ENCODE assay signal across 1 cellular context in the genomic region with DNA sequence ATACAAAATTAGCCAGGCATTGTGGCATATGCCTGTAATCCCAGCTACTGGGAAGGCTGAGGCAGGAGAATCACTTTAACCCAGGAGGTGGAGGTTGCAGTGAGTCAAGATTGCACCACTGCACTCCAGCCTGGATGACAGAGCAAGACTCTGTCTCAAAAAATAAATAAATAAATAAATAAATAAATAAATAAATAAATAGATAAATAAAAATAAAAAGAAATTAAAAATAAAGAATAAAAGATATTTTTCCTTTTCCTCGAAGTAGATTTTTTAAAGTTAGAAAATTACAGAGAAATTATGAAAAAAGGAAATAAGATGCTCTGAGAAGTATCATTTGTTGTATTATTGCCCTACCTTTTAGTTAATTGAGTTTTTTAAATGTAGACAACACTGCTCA.
TF ChIP-seq lines count a peak whose summit lies in the region.

No MANE protein-coding gene starts in this region.

TF ChIP-seq in HEK293, 187 proteins besides CTCF, POLR2A, EP300 and RAD21 (continued from another document):
- TF ChIP-seq, protein P1, sequence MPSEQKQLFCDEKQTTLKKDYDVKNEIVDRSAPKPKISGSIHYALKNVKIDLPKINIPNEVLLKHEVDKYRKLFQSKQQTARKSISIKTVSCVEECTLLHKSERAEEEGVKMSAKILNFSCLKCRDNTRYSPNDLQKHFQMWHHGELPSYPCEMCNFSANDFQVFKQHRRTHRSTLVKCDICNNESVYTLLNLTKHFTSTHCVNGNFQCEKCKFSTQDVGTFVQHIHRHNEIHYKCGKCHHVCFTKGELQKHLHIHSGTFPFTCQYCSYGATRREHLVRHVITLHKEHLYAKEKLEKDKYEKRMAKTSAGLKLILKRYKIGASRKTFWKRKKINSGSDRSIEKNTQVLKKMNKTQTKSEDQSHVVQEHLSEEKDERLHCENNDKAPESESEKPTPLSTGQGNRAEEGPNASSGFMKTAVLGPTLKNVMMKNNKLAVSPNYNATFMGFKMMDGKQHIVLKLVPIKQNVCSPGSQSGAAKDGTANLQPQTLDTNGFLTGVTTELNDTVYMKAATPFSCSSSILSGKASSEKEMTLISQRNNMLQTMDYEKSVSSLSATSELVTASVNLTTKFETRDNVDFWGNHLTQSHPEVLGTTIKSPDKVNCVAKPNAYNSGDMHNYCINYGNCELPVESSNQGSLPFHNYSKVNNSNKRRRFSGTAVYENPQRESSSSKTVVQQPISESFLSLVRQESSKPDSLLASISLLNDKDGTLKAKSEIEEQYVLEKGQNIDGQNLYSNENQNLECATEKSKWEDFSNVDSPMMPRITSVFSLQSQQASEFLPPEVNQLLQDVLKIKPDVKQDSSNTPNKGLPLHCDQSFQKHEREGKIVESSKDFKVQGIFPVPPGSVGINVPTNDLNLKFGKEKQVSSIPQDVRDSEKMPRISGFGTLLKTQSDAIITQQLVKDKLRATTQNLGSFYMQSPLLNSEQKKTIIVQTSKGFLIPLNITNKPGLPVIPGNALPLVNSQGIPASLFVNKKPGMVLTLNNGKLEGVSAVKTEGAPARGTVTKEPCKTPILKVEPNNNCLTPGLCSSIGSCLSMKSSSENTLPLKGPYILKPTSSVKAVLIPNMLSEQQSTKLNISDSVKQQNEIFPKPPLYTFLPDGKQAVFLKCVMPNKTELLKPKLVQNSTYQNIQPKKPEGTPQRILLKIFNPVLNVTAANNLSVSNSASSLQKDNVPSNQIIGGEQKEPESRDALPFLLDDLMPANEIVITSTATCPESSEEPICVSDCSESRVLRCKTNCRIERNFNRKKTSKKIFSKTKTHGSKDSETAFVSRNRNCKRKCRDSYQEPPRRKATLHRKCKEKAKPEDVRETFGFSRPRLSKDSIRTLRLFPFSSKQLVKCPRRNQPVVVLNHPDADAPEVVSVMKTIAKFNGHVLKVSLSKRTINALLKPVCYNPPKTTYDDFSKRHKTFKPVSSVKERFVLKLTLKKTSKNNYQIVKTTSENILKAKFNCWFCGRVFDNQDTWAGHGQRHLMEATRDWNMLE (tag by site-specific recombination; conservative IDR thresholded peaks at IDR 0.05; ENCODE audit: low read depth) = peak; percentile 81
- TF ChIP-seq ZNF394 (tag by site-specific recombination; IDR thresholded peaks at IDR 0.05; ENCODE audit: borderline replicate concordance) (peak; percentile 83), ZNF623 (tag by site-specific recombination; IDR thresholded peaks at IDR 0.05) (peak; percentile 64), ZXDB (tag by site-specific recombination; IDR thresholded peaks at IDR 0.05) (peak; percentile 34; the same call in 1 of the 2 replicates), ZNF433 (tag by site-specific recombination; IDR thresholded peaks at IDR 0.05; ENCODE audit: low read depth) (peak; percentile 68), ZNF510 (tag by site-specific recombination; IDR thresholded peaks at IDR 0.05; ENCODE audit: insufficient replicate concordance) (peak; percentile 19), ZBTB8A (tag by site-specific recombination; IDR thresholded peaks at IDR 0.05) (peak; percentile 75; the same call in 1 of the 2 replicates), ZNF629 (tag by site-specific recombination; IDR thresholded peaks at IDR 0.05) (peak; percentile 44; the same call in 1 of the 2 replicates), ZNF202 (tag by site-specific recombination; IDR thresholded peaks at IDR 0.05; ENCODE audit: borderline replicate concordance) (peak; percentile 71; the same call in 1 of the 2 replicates), ZNF266 (tag by site-specific recombination; IDR thresholded peaks at IDR 0.05; ENCODE audit: low read depth) (peak; percentile 44; the same call in 1 of the 2 replicates), ZNF426 (tag by site-specific recombination; IDR thresholded peaks at IDR 0.05) (peak; percentile 89), ZNF664 (tag by site-specific recombination; IDR thresholded peaks at IDR 0.05) (0 out of 2 replicates have a peak, but pooled peaks have one; percentile 45), ZNF560 (tag by site-specific recombination; IDR thresholded peaks at IDR 0.05; ENCODE audit: borderline replicate concordance) (0 out of 2 replicates have a peak, but pooled peaks have one; percentile 24), ZBTB21 (tag by site-specific recombination; IDR thresholded peaks at IDR 0.05) (peak; percentile 25; the same call in 1 of the 2 replicates), ZNF654 (tag by site-specific recombination; IDR thresholded peaks at IDR 0.05; ENCODE audit: low read depth) (peak; percentile 35), ZNF558 (tag by site-specific recombination; IDR thresholded peaks at IDR 0.05) (0 out of 2 replicates have a peak, but pooled peaks have one; percentile 19), ZNF555 (tag by site-specific recombination; conservative IDR thresholded peaks at IDR 0.05) (peak; percentile 87), ZNF140 (tag by site-specific recombination; IDR thresholded peaks at IDR 0.05) (peak; percentile 55; the same call in 1 of the 2 replicates)
- TF ChIP-seq, protein P2, sequence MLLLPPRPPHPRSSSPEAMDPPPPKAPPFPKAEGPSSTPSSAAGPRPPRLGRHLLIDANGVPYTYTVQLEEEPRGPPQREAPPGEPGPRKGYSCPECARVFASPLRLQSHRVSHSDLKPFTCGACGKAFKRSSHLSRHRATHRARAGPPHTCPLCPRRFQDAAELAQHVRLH (tag by site-specific recombination; IDR thresholded peaks at IDR 0.05) = 0 out of 2 replicates have a peak, but pooled peaks have one; percentile 15
- TF ChIP-seq, protein P3, sequence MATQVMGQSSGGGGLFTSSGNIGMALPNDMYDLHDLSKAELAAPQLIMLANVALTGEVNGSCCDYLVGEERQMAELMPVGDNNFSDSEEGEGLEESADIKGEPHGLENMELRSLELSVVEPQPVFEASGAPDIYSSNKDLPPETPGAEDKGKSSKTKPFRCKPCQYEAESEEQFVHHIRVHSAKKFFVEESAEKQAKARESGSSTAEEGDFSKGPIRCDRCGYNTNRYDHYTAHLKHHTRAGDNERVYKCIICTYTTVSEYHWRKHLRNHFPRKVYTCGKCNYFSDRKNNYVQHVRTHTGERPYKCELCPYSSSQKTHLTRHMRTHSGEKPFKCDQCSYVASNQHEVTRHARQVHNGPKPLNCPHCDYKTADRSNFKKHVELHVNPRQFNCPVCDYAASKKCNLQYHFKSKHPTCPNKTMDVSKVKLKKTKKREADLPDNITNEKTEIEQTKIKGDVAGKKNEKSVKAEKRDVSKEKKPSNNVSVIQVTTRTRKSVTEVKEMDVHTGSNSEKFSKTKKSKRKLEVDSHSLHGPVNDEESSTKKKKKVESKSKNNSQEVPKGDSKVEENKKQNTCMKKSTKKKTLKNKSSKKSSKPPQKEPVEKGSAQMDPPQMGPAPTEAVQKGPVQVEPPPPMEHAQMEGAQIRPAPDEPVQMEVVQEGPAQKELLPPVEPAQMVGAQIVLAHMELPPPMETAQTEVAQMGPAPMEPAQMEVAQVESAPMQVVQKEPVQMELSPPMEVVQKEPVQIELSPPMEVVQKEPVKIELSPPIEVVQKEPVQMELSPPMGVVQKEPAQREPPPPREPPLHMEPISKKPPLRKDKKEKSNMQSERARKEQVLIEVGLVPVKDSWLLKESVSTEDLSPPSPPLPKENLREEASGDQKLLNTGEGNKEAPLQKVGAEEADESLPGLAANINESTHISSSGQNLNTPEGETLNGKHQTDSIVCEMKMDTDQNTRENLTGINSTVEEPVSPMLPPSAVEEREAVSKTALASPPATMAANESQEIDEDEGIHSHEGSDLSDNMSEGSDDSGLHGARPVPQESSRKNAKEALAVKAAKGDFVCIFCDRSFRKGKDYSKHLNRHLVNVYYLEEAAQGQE (tag by site-specific recombination; IDR thresholded peaks at IDR 0.05) = peak; percentile 63
